ENCODE assay signal across 16 cellular contexts in genomic region chr4:113560579-113560978, GRCh38.
DNase-seq lines count a peak whose midpoint lies in the region; ATAC-seq and TF ChIP-seq lines count a peak whose summit lies in the region.
"Had no signal": no experiment of that assay in that cellular context is flagged by ENCODE, and none has a peak within 500 bp of the region (broad histone marks: within the 10 kb centered on the region; RNA-seq: fewer than 3 reads in every experiment).

No MANE protein-coding gene starts in this region.

- TF ChIP-seq CTCF in chondrocyte (IDR thresholded peaks at IDR 0.05) (peak; percentile 53), mesothelial cell of epicardium (IDR thresholded peaks at IDR 0.05; ENCODE audit: unreplicated experiment) (no peak), GM10266 (IDR thresholded peaks at IDR 0.05; ENCODE audit: control insufficient read depth, insufficient read depth, low read depth, missing control alignments) (no peak)

- peaks cover 84% of the 10 kb centered on the region for H3K79me2 ChIP-seq in Karpas-422 (ENCODE audit: low read length)

- no peaks in the 10 kb centered on the region for H3K27me3 Mint-ChIP-seq in chondrocyte (ENCODE audit: low read depth)
- no peaks in the 10 kb centered on the region for H3K27me3 Mint-ChIP-seq in mesothelial cell of epicardium (ENCODE audit: low read depth)

- peaks cover 3% of the 10 kb centered on the region for H3K36me3 Mint-ChIP-seq in chondrocyte (ENCODE audit: low read depth)
- H3K36me3 Mint-ChIP-seq in mesothelial cell of epicardium = no peaks in the 10 kb centered on the region

- no peaks in the 10 kb centered on the region for H3K9me3 ChIP-seq in Karpas-422 (ENCODE audit: low read length)
- H3K9me3 ChIP-seq: lower lobe of right lung had no signal

- ATAC-seq in GM18520 (IDR thresholded peaks at IDR 0.05; ENCODE audit: unreplicated experiment) (no peak), esophagus mucosa (no peak), GM18861 (IDR thresholded peaks at IDR 0.05; ENCODE audit: unreplicated experiment) (no peak)
- ATAC-seq: lower lobe of right lung, PC-3 had no signal

- H3K36me3 ChIP-seq in Karpas-422 (ENCODE audit: insufficient read depth, low read length) = peaks cover 5% of the 10 kb centered on the region; the same call in 1 of the 2 replicates
- H3K36me3 ChIP-seq: lower lobe of right lung had no signal

- H3K9me3 Mint-ChIP-seq in chondrocyte (ENCODE audit: low read depth) = no peaks in the 10 kb centered on the region
- H3K9me3 Mint-ChIP-seq in mesothelial cell of epicardium = no peaks in the 10 kb centered on the region
- H3K9me3 Mint-ChIP-seq: CD14-positive monocyte, nephron progenitor cell had no signal

- H3K9ac ChIP-seq in Karpas-422 (ENCODE audit: low read length) = no peak overlapping the region

- H3K4me3 ChIP-seq in Karpas-422 (ENCODE audit: low read length) = no peak overlapping the region
- H3K4me3 ChIP-seq: lower lobe of right lung had no signal

- H3K27ac Mint-ChIP-seq in chondrocyte (ENCODE audit: unreplicated experiment) (peak overlapping the region; percentile 77), mesothelial cell of epicardium (peak overlapping the region; percentile 25)
- H3K27ac Mint-ChIP-seq: nephron progenitor cell had no signal

- no peaks in the 10 kb centered on the region for H4K20me1 ChIP-seq in Karpas-422 (ENCODE audit: insufficient read depth, low read depth, low read length)

- H3K4me2 ChIP-seq in Karpas-422 (ENCODE audit: low read depth, low read length, poor library complexity, severe bottlenecking) = no peak overlapping the region

- peak overlapping the region; percentile 96 for H3K27ac ChIP-seq in Karpas-422 (ENCODE audit: low read length)
- H3K27ac ChIP-seq: lower lobe of right lung had no signal

- H3K4me1 Mint-ChIP-seq in chondrocyte (ENCODE audit: low read depth) = peaks cover 32% of the 10 kb centered on the region
- peaks cover 17% of the 10 kb centered on the region for H3K4me1 Mint-ChIP-seq in mesothelial cell of epicardium
- H3K4me1 Mint-ChIP-seq: nephron progenitor cell had no signal

- peak; percentile 7 for DNase-seq in CD1c-positive myeloid dendritic cell (ENCODE audit: extremely low spot score)
- DNase-seq in Karpas-422 = no peak
- no peak for DNase-seq in chondrocyte (ENCODE audit: low spot score)
- no peak for DNase-seq in mesothelial cell of epicardium (ENCODE audit: low spot score in 2 of 2, unreplicated experiment in 2 of 2)
- no peak for DNase-seq in GM10266 (ENCODE audit: extremely low spot score)
- DNase-seq: activated CD4-positive, alpha-beta T cell treated with anti-CD3 and anti-CD28 coated beads, Interleukin-2, amount 50 U/mL, for 48 hours; DMS79; lower lobe of right lung; NCI-H1930; NCI-H524 treated with DMSO at 0.1 percent for 48 hours; nephron progenitor cell; PC-3 had no signal

- no peak overlapping the region for H3K4me3 Mint-ChIP-seq in chondrocyte (ENCODE audit: unreplicated experiment)
- no peak overlapping the region for H3K4me3 Mint-ChIP-seq in mesothelial cell of epicardium
- H3K4me3 Mint-ChIP-seq: CD14-positive monocyte, nephron progenitor cell had no signal

- no peak overlapping the region for H2AFZ ChIP-seq in Karpas-422 (ENCODE audit: low read length)

- no peaks in the 10 kb centered on the region for H3K9me2 ChIP-seq in Karpas-422 (replicated peaks; ENCODE audit: insufficient read depth, low read length)

- H3K4me1 ChIP-seq in Karpas-422 (ENCODE audit: low read length) = peaks cover 80% of the 10 kb centered on the region

- H3K27me3 ChIP-seq in Karpas-422 (ENCODE audit: low read length) = no peaks in the 10 kb centered on the region
